In the genomic region with DNA sequence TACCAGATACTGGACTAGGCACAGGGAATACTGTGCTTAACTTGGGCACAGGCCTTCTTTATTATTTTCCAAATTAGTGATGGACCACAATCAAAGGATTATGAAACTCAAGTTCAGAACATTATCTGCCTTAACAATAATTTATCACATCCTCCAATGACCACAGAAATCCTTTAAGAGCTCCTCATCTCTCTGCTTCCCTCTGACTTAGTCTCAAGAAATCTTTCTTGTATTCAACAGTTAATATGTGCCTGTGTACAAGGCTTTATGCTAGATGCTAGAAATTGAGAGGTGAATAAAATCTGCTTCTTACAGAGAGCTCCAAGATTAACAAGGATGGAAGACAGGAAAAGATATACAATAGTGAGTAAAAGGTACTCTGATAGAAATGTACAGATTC, we compare ENCODE assay signal across 29 cellular contexts. TPM values are rescaled to one million over a fixed set of nuclear protein-coding genes. Genes with fewer than 3 reads are reported as not detected.
DNase-seq lines count a peak whose midpoint lies in the region; ATAC-seq and TF ChIP-seq lines count a peak whose summit lies in the region.
"Had no signal": no experiment of that assay in that cellular context is flagged by ENCODE, and none has a peak within 500 bp of the region (broad histone marks: within the 10 kb centered on the region; RNA-seq: fewer than 3 reads in every experiment).

No MANE protein-coding gene starts in this region.

- peak overlapping the region; percentile 9 for H3K4me2 ChIP-seq in osteoblast (ENCODE audit: insufficient read depth, low read length)

- H3K36me3 ChIP-seq in ACC112 (ENCODE audit: insufficient read depth, low read length) (no peaks in the 10 kb centered on the region), KOPT-K1 (ENCODE audit: insufficient read depth, low read length) (no peaks in the 10 kb centered on the region), osteoblast (ENCODE audit: insufficient read depth, low read length) (no peaks in the 10 kb centered on the region)
- H3K36me3 ChIP-seq: right lobe of liver had no signal

- H3K9me3 ChIP-seq in KOPT-K1 (ENCODE audit: insufficient read depth, low read length, poor library complexity, severe bottlenecking) (no peaks in the 10 kb centered on the region), osteoblast (ENCODE audit: low read depth, low read length) (no peaks in the 10 kb centered on the region)
- H3K9me3 ChIP-seq: right lobe of liver had no signal

- TF ChIP-seq CTCF in choroid plexus epithelial cell (conservative IDR thresholded peaks at IDR 0.05; ENCODE audit: low read depth, low read length) (no peak), osteoblast (IDR thresholded peaks at IDR 0.05; ENCODE audit: extremely low read depth, low read depth, low read length) (no peak)

- intact Hi-C loops in left colon (cut with DNase I, micrococcal nuclease) (no loop called here), head of caudate nucleus (cut with DNase I) (no loop called here)

- no peaks in the 10 kb centered on the region for H4K20me1 ChIP-seq in osteoblast (ENCODE audit: insufficient read depth, low read length)

- H3K4me3 ChIP-seq in ACC112 (ENCODE audit: low read depth, low read length) (no peak overlapping the region), choroid plexus epithelial cell (ENCODE audit: low read depth, low read length) (no peak overlapping the region), osteoblast (ENCODE audit: insufficient read depth, low read length) (no peak overlapping the region)
- H3K4me3 ChIP-seq: GM23248, right lobe of liver had no signal

- no peak for ATAC-seq in left colon
- ATAC-seq: right lobe of liver; stimulated activated naive CD8-positive, alpha-beta T cell treated with anti-CD3 and anti-CD28 coated beads, Interleukin-15, Interleukin-2, amounts not matched to agents 100 U/mL and 50 U/mL, for 24 hours; T-cell had no signal

- H2AFZ ChIP-seq in ACC112 (ENCODE audit: low read length, unreplicated experiment): no peak overlapping the region
- no peak overlapping the region for H2AFZ ChIP-seq in osteoblast (ENCODE audit: low read length)
- H2AFZ ChIP-seq: GM23248 had no signal

- H3K4me1 ChIP-seq in ACC112 (ENCODE audit: control insufficient read depth, insufficient read depth, low read length, unreplicated experiment) (peaks cover 31% of the 10 kb centered on the region), osteoblast (ENCODE audit: insufficient read depth, low read length) (peaks cover 14% of the 10 kb centered on the region)
- H3K4me1 ChIP-seq: right lobe of liver had no signal

- H3K27me3 ChIP-seq in ACC112 (ENCODE audit: insufficient read depth, low read length) (no peaks in the 10 kb centered on the region), osteoblast (ENCODE audit: insufficient read depth, low read length) (no peaks in the 10 kb centered on the region)
- H3K27me3 ChIP-seq: right lobe of liver had no signal

- peak; percentile 17 for DNase-seq in choroid plexus epithelial cell (ENCODE audit: low read depth)
- peak; percentile 3 for DNase-seq in osteoblast (ENCODE audit: insufficient read length, low spot score, missing footprints)
- DNase-seq in left colon: no peak
- no peak for DNase-seq in NAMALWA (ENCODE audit: low spot score)
- DNase-seq in stimulated activated CD4-positive, alpha-beta T cell treated with anti-CD3 and anti-CD28 coated beads, Interleukin-2, amount 100 ng/mL, for 24 hours: no peak
- no peak for DNase-seq in head of caudate nucleus
- DNase-seq: activated CD4-positive, alpha-beta T cell treated with anti-CD3 and anti-CD28 coated beads, Interleukin-2, amount 50 U/mL, for 48 hours; activated CD4-positive, CD25-positive, alpha-beta regulatory T cell; activated CD8-positive, alpha-beta memory T cell treated with anti-CD3 and anti-CD28 coated beads, Interleukin-2, amount 50 U/mL, for 4 hours; activated naive CD4-positive, alpha-beta T cell treated with anti-CD3 and anti-CD28 coated beads for 36 hours; amygdala; DMS153; effector memory CD4-positive, alpha-beta T cell; erythroblast; GF-D8; hypothalamus; immature natural killer cell; Karpas-422; NCI-H187; NCI-H2171; NCI-H524 treated with DMSO at 0.1 percent for 48 hours; NK-92 treated with Interleukin-12 subunit alpha and Interleukin-12 subunit beta, amount 100 ng/mL, for 24 hours; right lobe of liver; SHP77 treated with DMSO at 0.1 percent for 48 hours; stimulated activated naive CD8-positive, alpha-beta T cell treated with anti-CD3 and anti-CD28 coated beads, Interleukin-15, Interleukin-2, amounts not matched to agents 100 U/mL and 50 U/mL, for 24 hours; T-cell had no signal

- H3K27ac ChIP-seq in ACC112 (ENCODE audit: low read depth, low read length) (peak overlapping the region; percentile 24; the same call in 1 of the 2 replicates), KOPT-K1 (ENCODE audit: low read depth, low read length, poor library complexity, severe bottlenecking) (peak overlapping the region; percentile 7), osteoblast (ENCODE audit: low read depth, low read length) (no peak overlapping the region)
- H3K27ac ChIP-seq: GM23248, right lobe of liver had no signal

- H3K79me2 ChIP-seq in ACC112 (ENCODE audit: control insufficient read depth, insufficient read depth, low read length, unreplicated experiment) (no peaks in the 10 kb centered on the region), osteoblast (ENCODE audit: insufficient read depth, low read length) (no peaks in the 10 kb centered on the region)

RNA-seq across cellular contexts. Expression of gene ARID2, which starts 55.3 kb away (rescaled TPM):
- 21.0 and 23.0 TPM in 2 replicates for total RNA-seq in osteoblast
- total RNA-seq in left colon: 10 to 100 TPM; 31.0 to 32.0 TPM

Comparison
In these comparisons a context has a peak if more than half of its experiments do, and no peak if none do; other contexts are left out.
1. DNase-seq: peak in choroid plexus epithelial cell (single experiment) and osteoblast (single experiment); none in left colon (0 of 2), NAMALWA (single experiment), stimulated activated CD4-positive, alpha-beta T cell treated with anti-CD3 and anti-CD28 coated beads, Interleukin-2, amount 100 ng/mL, for 24 hours (0 of 2) and head of caudate nucleus (0 of 42).